In genomic region chr9:131197160-131197911, GRCh38 we compare ENCODE assay signal across 19 cellular contexts.
DNase-seq lines count a peak whose midpoint lies in the region; ATAC-seq and TF ChIP-seq lines count a peak whose summit lies in the region.
"Had no signal": no experiment of that assay in that cellular context is flagged by ENCODE, and none has a peak within 500 bp of the region (broad histone marks: within the 10 kb centered on the region; RNA-seq: fewer than 3 reads in every experiment).

No MANE protein-coding gene starts in this region.

- H3K9me3 ChIP-seq in A673 (ENCODE audit: low read depth, low read length, poor library complexity, severe bottlenecking) (no peaks in the 10 kb centered on the region), BLaER1 (no peaks in the 10 kb centered on the region)
- H3K9me3 ChIP-seq: MG63, Peyer's patch had no signal

- no peak for ATAC-seq in activated CD8-positive, alpha-beta T cell treated with anti-CD3 and anti-CD28 coated beads, Interleukin-2, amount 10 ng/mL, durations not matched to agents 7 days and 5 days
- no peak for ATAC-seq in GM21381 (IDR thresholded peaks at IDR 0.05; ENCODE audit: unreplicated experiment)
- ATAC-seq: SK-N-SH treated with all-trans-retinoic acid at 6 μM for 48 hours had no signal

- no peak overlapping the region for H3K4me3 Mint-ChIP-seq in activated CD8-positive, alpha-beta T cell treated with anti-CD3 and anti-CD28 coated beads, Interleukin-2, amount 10 ng/mL, durations not matched to agents 7 days and 5 days
- H3K4me3 Mint-ChIP-seq: T-helper 1 cell treated with Interleukin-12 subunit alpha and Interleukin-12 subunit beta and Interleukin-4 antibody, amounts not matched to agents 30 μg/mL and 1 μg/mL, for 36 hours had no signal

- TSS peak; percentile 34 for BruUV-seq in A673 (replicated peaks; lab: Mats Ljungman, UMichigan)

- H3K4me1 ChIP-seq in A673 (ENCODE audit: insufficient read depth, low read length, poor library complexity, severe bottlenecking) (no peaks in the 10 kb centered on the region), BLaER1 (peaks cover 18% of the 10 kb centered on the region)
- H3K4me1 ChIP-seq: Peyer's patch had no signal

- H3K4me3 ChIP-seq in A673 (ENCODE audit: low read depth, low read length, poor library complexity, severe bottlenecking) (no peak overlapping the region), BLaER1 (no peak overlapping the region), NB4 (ENCODE audit: low read depth, low read length) (no peak overlapping the region)
- H3K4me3 ChIP-seq: GM23248, MG63, Peyer's patch had no signal

- H3K9me3 Mint-ChIP-seq in activated CD8-positive, alpha-beta T cell treated with anti-CD3 and anti-CD28 coated beads, Interleukin-2, amount 10 ng/mL, durations not matched to agents 7 days and 5 days (ENCODE audit: insufficient read depth), result no peaks in the 10 kb centered on the region
- H3K9me3 Mint-ChIP-seq: T-helper 1 cell treated with Interleukin-12 subunit alpha and Interleukin-12 subunit beta and Interleukin-4 antibody, amounts not matched to agents 30 μg/mL and 1 μg/mL, for 36 hours had no signal

- TF ChIP-seq CTCF in A673 (conservative IDR thresholded peaks at IDR 0.05; ENCODE audit: low read depth, low read length) (no peak), NB4 (IDR thresholded peaks at IDR 0.05; ENCODE audit: low read depth, low read length) (no peak)

- H3K27ac ChIP-seq in A673 (ENCODE audit: low read depth, low read length, poor library complexity, severe bottlenecking), result no peak overlapping the region
- H3K27ac ChIP-seq in BLaER1, result peak overlapping the region; percentile 21; the same call in 1 of the 2 replicates
- H3K27ac ChIP-seq: GM23248, Peyer's patch had no signal

- intact Hi-C loops in A673 (cut with micrococcal nuclease; ENCODE audit: unreplicated experiment), result no loop called here

- H4K20me1 ChIP-seq in BLaER1, result 0 out of 2 replicates have a peak, but pooled peaks cover 19% of the 10 kb centered on the region

- H3K4me1 Mint-ChIP-seq in activated CD8-positive, alpha-beta T cell treated with anti-CD3 and anti-CD28 coated beads, Interleukin-2, amount 10 ng/mL, durations not matched to agents 7 days and 5 days (ENCODE audit: low read depth), result peaks cover 16% of the 10 kb centered on the region

- peak overlapping the region; percentile 50 for H3K4me2 ChIP-seq in BLaER1

- CTCF ChIA-PET in A673 (lab: Charles Lee), result no interaction called here
- CTCF ChIA-PET in activated CD8-positive, alpha-beta T cell treated with anti-CD3 and anti-CD28 coated beads, Interleukin-2, amount 10 ng/mL, durations not matched to agents 7 days and 5 days (lab: Charles Lee), result interaction anchor here (3.6 kb wide), 1 partner anchor 19 kb away, joined by 16 read pairs; no protein-coding TSS in a partner anchor

- no peaks in the 10 kb centered on the region for H3K27me3 ChIP-seq in A673 (replicated peaks; ENCODE audit: insufficient read depth, low read depth, low read length, poor library complexity)
- H3K27me3 ChIP-seq in BLaER1, result no peaks in the 10 kb centered on the region
- H3K27me3 ChIP-seq: MG63, Peyer's patch had no signal

- POLR2A ChIA-PET in A673 (lab: Charles Lee; ENCODE audit: low non-redundant PET), result no interaction called here
- POLR2A ChIA-PET in activated CD8-positive, alpha-beta T cell treated with anti-CD3 and anti-CD28 coated beads, Interleukin-2, amount 10 ng/mL, durations not matched to agents 7 days and 5 days (lab: Charles Lee), result no interaction called here

- DNase-seq in A673 (ENCODE audit: low spot score) (no peak), NB4 (ENCODE audit: low read depth) (peak; percentile 24), NCI-H1092 (lab: John Stamatoyannopoulos, UW) (no peak), A172 (ENCODE audit: low spot score) (no peak)
- no peak for DNase-seq in activated CD8-positive, alpha-beta T cell treated with anti-CD3 and anti-CD28 coated beads, Interleukin-2, amount 10 ng/mL, durations not matched to agents 7 days and 5 days
- DNase-seq: C1 segment of cervical spinal cord, DMS153, GM23248, KG1, MG63, NCI-H1436, NCI-H2081, NCI-H748 treated with DMSO at 0.1 percent for 48 hours, Peyer's patch, SHP77 had no signal

- no peaks in the 10 kb centered on the region for H3K27me3 Mint-ChIP-seq in activated CD8-positive, alpha-beta T cell treated with anti-CD3 and anti-CD28 coated beads, Interleukin-2, amount 10 ng/mL, durations not matched to agents 7 days and 5 days (ENCODE audit: low read depth)

- TF ChIP-seq POLR2A in NB4 (IDR thresholded peaks at IDR 0.05; ENCODE audit: extremely low read depth, insufficient read length), result no peak

- H3K36me3 Mint-ChIP-seq in activated CD8-positive, alpha-beta T cell treated with anti-CD3 and anti-CD28 coated beads, Interleukin-2, amount 10 ng/mL, durations not matched to agents 7 days and 5 days (ENCODE audit: low read depth), result peaks cover 68% of the 10 kb centered on the region

- H3K27ac Mint-ChIP-seq in activated CD8-positive, alpha-beta T cell treated with anti-CD3 and anti-CD28 coated beads, Interleukin-2, amount 10 ng/mL, durations not matched to agents 7 days and 5 days, result peak overlapping the region; percentile 51
- H3K27ac Mint-ChIP-seq: T-helper 1 cell treated with Interleukin-12 subunit alpha and Interleukin-12 subunit beta and Interleukin-4 antibody, amounts not matched to agents 30 μg/mL and 1 μg/mL, for 36 hours had no signal

- H3K36me3 ChIP-seq in A673 (ENCODE audit: insufficient read depth, low read length, poor library complexity, severe bottlenecking), result peaks cover 66% of the 10 kb centered on the region
- peaks cover 94% of the 10 kb centered on the region for H3K36me3 ChIP-seq in BLaER1

- no peak overlapping the region for H3K9ac ChIP-seq in BLaER1
- H3K9ac ChIP-seq: GM23248 had no signal
